ENCODE assay signal across 16 cellular contexts in genomic region chr5:133900498-133901270, GRCh38.
DNase-seq lines count a peak whose midpoint lies in the region; ATAC-seq, FAIRE-seq and TF ChIP-seq lines count a peak whose summit lies in the region.
"Had no signal": no experiment of that assay in that cellular context is flagged by ENCODE, and none has a peak within 500 bp of the region (broad histone marks: within the 10 kb centered on the region; RNA-seq: fewer than 3 reads in every experiment).

No MANE protein-coding gene starts in this region.

- in situ Hi-C loops in K562 (cut with MboI), result no loop called here

- no peaks in the 10 kb centered on the region for H3K79me1 ChIP-seq in neuronal stem cell (ENCODE audit: low read depth, low read length)

- no peak overlapping the region for H2BK120ac ChIP-seq in neuronal stem cell (ENCODE audit: low read depth, low read length)

- H4K8ac ChIP-seq in neuronal stem cell (ENCODE audit: low read depth, low read length), result no peak overlapping the region

- H4K91ac ChIP-seq in neuronal stem cell (ENCODE audit: low read depth, low read length, poor library complexity), result no peak overlapping the region

- 61% methylated on average over 15 of the region's 15 CpGs for WGBS in K562 (ENCODE audit: insufficient coverage, low coverage, missing lambda C conversion rate)
- whole genome bisulfite sequencing in neuronal stem cell (ENCODE audit: extremely low coverage in 2 of 2, insufficient read length in 2 of 2, insufficient replicate concordance in 1 of 2), 2 donors, result no CpG with 5 or more reads among the region's 15 CpGs

- no peaks in the 10 kb centered on the region for H3K79me2 ChIP-seq in K562 (ENCODE audit: control insufficient read depth, insufficient read depth, low read length)

- H3K4me3 ChIP-seq in BE2C (ENCODE audit: low read depth, low read length), result no peak overlapping the region
- H3K4me3 ChIP-seq in K562, result no peak overlapping the region
- no peak overlapping the region for H3K4me3 ChIP-seq in neuronal stem cell (ENCODE audit: low read length in 2 of 2)
- H3K4me3 ChIP-seq: A549; BLaER1 treated with 17β-estradiol and CSF1 and Interleukin-3, amounts not matched to agents 10 nM and 100 nM; HAP-1 had no signal

- intact Hi-C loops in K562 (cut with micrococcal nuclease), result no loop called here

- no peak overlapping the region for H2BK15ac ChIP-seq in neuronal stem cell (ENCODE audit: low read length)

- peak overlapping the region; percentile 11 for H3K18ac ChIP-seq in neuronal stem cell (ENCODE audit: low read length)

- H2AFZ ChIP-seq in K562 (ENCODE audit: low read depth, low read length) (0 out of 2 replicates have a peak overlapping the region, but pooled peaks have one; percentile 27), neuronal stem cell (ENCODE audit: low read length) (no peak overlapping the region)

- H3K36me3 ChIP-seq in BE2C (no peaks in the 10 kb centered on the region), K562 (ENCODE audit: control insufficient read depth, insufficient read depth, low read length) (no peaks in the 10 kb centered on the region), neuronal stem cell (replicated peaks in 1 of 2; ENCODE audit: control insufficient read depth in 2 of 2, insufficient read depth in 2 of 2, low read length in 2 of 2) (no peaks in the 10 kb centered on the region)
- H3K36me3 ChIP-seq: BLaER1 treated with 17β-estradiol and CSF1 and Interleukin-3, amounts not matched to agents 10 nM and 100 nM; HAP-1 had no signal

- H2AK5ac ChIP-seq in neuronal stem cell (ENCODE audit: low read depth, low read length), result no peak overlapping the region

- no peaks in the 10 kb centered on the region for H3K9me1 ChIP-seq in K562 (ENCODE audit: control insufficient read depth, insufficient read depth, low read length)

- no peak overlapping the region for H3K4ac ChIP-seq in neuronal stem cell (ENCODE audit: low read length)

- ATAC-seq in K562, result no peak
- ATAC-seq: A549, HepG2 had no signal

- CTCF ChIA-PET in K562 (lab: Yijun Ruan, JAX; ENCODE audit: low intra/inter-chr PET ratio), result no interaction called here

- DNase-seq in BE2C (peak; percentile 37), ELF-1 (ENCODE audit: low read depth, low spot score) (peak; percentile 60), K562 (ENCODE audit: extremely low read depth in 1 of 4, low spot score in 3 of 4) (peak in 2 of 4 experiments; percentile 23 to 30), neuronal stem cell (ENCODE audit: low spot score) (no peak), RPMI8226 (no peak)
- no peak for DNase-seq in NK-92 treated with Interleukin-12 subunit alpha and Interleukin-12 subunit beta, amount 100 ng/mL, for 24 hours (lab: John Stamatoyannopoulos, UW)
- DNase-seq: CD4-positive, alpha-beta memory T cell; DND-41; GF-D8; HFFc6 had no signal

- H3K9me3 ChIP-seq in BE2C (no peaks in the 10 kb centered on the region), K562 (replicated peaks; ENCODE audit: control insufficient read depth, insufficient read depth, low read depth, low read length) (no peaks in the 10 kb centered on the region), neuronal stem cell (replicated peaks in 1 of 2; ENCODE audit: control insufficient read depth in 2 of 2, insufficient read depth in 1 of 2, low read depth in 1 of 2, low read length in 2 of 2) (no peaks in the 10 kb centered on the region)
- H3K9me3 ChIP-seq: A549; BLaER1 treated with 17β-estradiol and CSF1 and Interleukin-3, amounts not matched to agents 10 nM and 100 nM; HAP-1 had no signal

- no peak overlapping the region for H2BK5ac ChIP-seq in neuronal stem cell (ENCODE audit: low read length)

- no peak for FAIRE-seq in K562 (lab: Jason Lieb, UNC)
- FAIRE-seq: A549, H1, HepG2, HTR-8/SVneo had no signal

- H3K27ac ChIP-seq in K562 (ENCODE audit: extremely low read depth, low read depth, low read length), result no peak overlapping the region
- H3K27ac ChIP-seq in neuronal stem cell (replicated peaks; ENCODE audit: low read length), result no peak overlapping the region
- H3K27ac ChIP-seq: A549; BLaER1 treated with 17β-estradiol and CSF1 and Interleukin-3, amounts not matched to agents 10 nM and 100 nM had no signal

- TF ChIP-seq POLR2A in K562 (conservative IDR thresholded peaks at IDR 0.05), result no peak

- peak overlapping the region in 1 of 2 experiments; percentile 70; a peak in 1 of 4 replicates for H3K9ac ChIP-seq in K562 (ENCODE audit: insufficient read depth in 1 of 2, low read depth in 2 of 2, low read length in 2 of 2)
- H3K9ac ChIP-seq in neuronal stem cell (ENCODE audit: low read depth, low read length, poor library complexity), result no peak overlapping the region
- H3K9ac ChIP-seq: BLaER1 treated with 17β-estradiol and CSF1 and Interleukin-3, amounts not matched to agents 10 nM and 100 nM had no signal

- POLR2A ChIA-PET in K562 (lab: Yijun Ruan, JAX), result interaction anchor here (0.6 to 0.7 kb wide), 2 partner anchors 144 to 213 kb away, joined by 3 to 5 read pairs; no protein-coding TSS in a partner anchor

- no peak overlapping the region for H3K14ac ChIP-seq in neuronal stem cell (ENCODE audit: low read length)

- no peak overlapping the region for H3K4me2 ChIP-seq in K562 (ENCODE audit: insufficient read depth, low read length)
- H3K4me2 ChIP-seq in neuronal stem cell (ENCODE audit: insufficient read depth, low read length, poor library complexity, severe bottlenecking), result no peak overlapping the region
- H3K4me2 ChIP-seq: A549 had no signal

- no peak for TF ChIP-seq CTCF in BE2C (IDR thresholded peaks at IDR 0.05; ENCODE audit: low read depth, low read length)
- no peak for TF ChIP-seq CTCF in K562 (IDR thresholded peaks at IDR 0.05 in 2 of 3, conservative IDR thresholded peaks at IDR 0.05 in 1 of 3; ENCODE audit: insufficient read depth in 2 of 3, low read depth in 1 of 3, low read length in 3 of 3)

- peaks cover 39% of the 10 kb centered on the region for H3K4me1 ChIP-seq in BE2C
- peaks cover 28 to 43% of the 10 kb centered on the region in 2 experiments for H3K4me1 ChIP-seq in K562 (replicated peaks in 1 of 2; ENCODE audit: control insufficient read depth in 2 of 2, insufficient read depth in 2 of 2, low read length in 2 of 2)
- no peaks in the 10 kb centered on the region for H3K4me1 ChIP-seq in neuronal stem cell (ENCODE audit: control insufficient read depth in 2 of 2, insufficient read depth in 1 of 2, low read depth in 1 of 2, low read length in 2 of 2)
- H3K4me1 ChIP-seq: A549, HAP-1 had no signal

- peak overlapping the region; percentile 5 for H3K23ac ChIP-seq in neuronal stem cell (ENCODE audit: low read depth, low read length, poor library complexity)

- TF ChIP-seq EP300 in K562 (IDR thresholded peaks at IDR 0.05; ENCODE audit: low read length), result no peak

- H4K20me1 ChIP-seq in K562 (replicated peaks; ENCODE audit: control insufficient read depth, insufficient read depth, low read length), result no peaks in the 10 kb centered on the region
- H4K20me1 ChIP-seq: BLaER1 treated with 17β-estradiol and CSF1 and Interleukin-3, amounts not matched to agents 10 nM and 100 nM had no signal

- no peak overlapping the region for H2BK12ac ChIP-seq in neuronal stem cell (ENCODE audit: low read length)

- H3K27me3 ChIP-seq in BE2C (no peaks in the 10 kb centered on the region), K562 (ENCODE audit: control insufficient read depth in 2 of 2, insufficient read depth in 2 of 2, low read length in 2 of 2) (peaks cover 5 to 17% of the 10 kb centered on the region in 2 experiments; a peak in 2 of 5 replicates), neuronal stem cell (ENCODE audit: control insufficient read depth in 3 of 3, insufficient read depth in 3 of 3, low read depth in 1 of 3, low read length in 3 of 3) (peaks cover 0 to 13% (median 0%) of the 10 kb centered on the region in 3 experiments)

- no peak for TF ChIP-seq RAD21 in K562 (CRISPR knock-in tag; conservative IDR thresholded peaks at IDR 0.05 in 1 of 2, IDR thresholded peaks at IDR 0.05 in 1 of 2)

- no TSS peak for BruUV-seq in K562 (replicated peaks; lab: Mats Ljungman, UMichigan)

TF ChIP-seq in K562, 482 proteins besides CTCF, POLR2A, EP300 and RAD21 (continues in another document):
- 0 out of 2 replicates have a peak, but pooled peaks have one; percentile 41 for TF ChIP-seq SREBF2 (CRISPR knock-in tag; IDR thresholded peaks at IDR 0.05)
- TF ChIP-seq SAP30 (IDR thresholded peaks at IDR 0.05; ENCODE audit: borderline replicate concordance, insufficient read depth, low read depth, low read length, poor library complexity, severe bottlenecking), result no peak
- TF ChIP-seq, protein P1, sequence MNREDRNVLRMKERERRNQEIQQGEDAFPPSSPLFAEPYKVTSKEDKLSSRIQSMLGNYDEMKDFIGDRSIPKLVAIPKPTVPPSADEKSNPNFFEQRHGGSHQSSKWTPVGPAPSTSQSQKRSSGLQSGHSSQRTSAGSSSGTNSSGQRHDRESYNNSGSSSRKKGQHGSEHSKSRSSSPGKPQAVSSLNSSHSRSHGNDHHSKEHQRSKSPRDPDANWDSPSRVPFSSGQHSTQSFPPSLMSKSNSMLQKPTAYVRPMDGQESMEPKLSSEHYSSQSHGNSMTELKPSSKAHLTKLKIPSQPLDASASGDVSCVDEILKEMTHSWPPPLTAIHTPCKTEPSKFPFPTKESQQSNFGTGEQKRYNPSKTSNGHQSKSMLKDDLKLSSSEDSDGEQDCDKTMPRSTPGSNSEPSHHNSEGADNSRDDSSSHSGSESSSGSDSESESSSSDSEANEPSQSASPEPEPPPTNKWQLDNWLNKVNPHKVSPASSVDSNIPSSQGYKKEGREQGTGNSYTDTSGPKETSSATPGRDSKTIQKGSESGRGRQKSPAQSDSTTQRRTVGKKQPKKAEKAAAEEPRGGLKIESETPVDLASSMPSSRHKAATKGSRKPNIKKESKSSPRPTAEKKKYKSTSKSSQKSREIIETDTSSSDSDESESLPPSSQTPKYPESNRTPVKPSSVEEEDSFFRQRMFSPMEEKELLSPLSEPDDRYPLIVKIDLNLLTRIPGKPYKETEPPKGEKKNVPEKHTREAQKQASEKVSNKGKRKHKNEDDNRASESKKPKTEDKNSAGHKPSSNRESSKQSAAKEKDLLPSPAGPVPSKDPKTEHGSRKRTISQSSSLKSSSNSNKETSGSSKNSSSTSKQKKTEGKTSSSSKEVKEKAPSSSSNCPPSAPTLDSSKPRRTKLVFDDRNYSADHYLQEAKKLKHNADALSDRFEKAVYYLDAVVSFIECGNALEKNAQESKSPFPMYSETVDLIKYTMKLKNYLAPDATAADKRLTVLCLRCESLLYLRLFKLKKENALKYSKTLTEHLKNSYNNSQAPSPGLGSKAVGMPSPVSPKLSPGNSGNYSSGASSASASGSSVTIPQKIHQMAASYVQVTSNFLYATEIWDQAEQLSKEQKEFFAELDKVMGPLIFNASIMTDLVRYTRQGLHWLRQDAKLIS (CRISPR knock-in tag; IDR thresholded peaks at IDR 0.05), result no peak
- no peak for TF ChIP-seq ZNF740 (CRISPR knock-in tag; IDR thresholded peaks at IDR 0.05)
- no peak for TF ChIP-seq ZNF740 (tag; IDR thresholded peaks at IDR 0.05)

Comparison
In these comparisons a context has a peak if more than half of its experiments do, and no peak if none do; other contexts are left out.
1. DNase-seq: peak in BE2C (single experiment) and ELF-1 (single experiment); none in neuronal stem cell (single experiment), RPMI8226 (single experiment) and NK-92 treated with Interleukin-12 subunit alpha and Interleukin-12 subunit beta, amount 100 ng/mL, for 24 hours (single experiment).